ENCODE assay signal across 10 cellular contexts in the genomic region with DNA sequence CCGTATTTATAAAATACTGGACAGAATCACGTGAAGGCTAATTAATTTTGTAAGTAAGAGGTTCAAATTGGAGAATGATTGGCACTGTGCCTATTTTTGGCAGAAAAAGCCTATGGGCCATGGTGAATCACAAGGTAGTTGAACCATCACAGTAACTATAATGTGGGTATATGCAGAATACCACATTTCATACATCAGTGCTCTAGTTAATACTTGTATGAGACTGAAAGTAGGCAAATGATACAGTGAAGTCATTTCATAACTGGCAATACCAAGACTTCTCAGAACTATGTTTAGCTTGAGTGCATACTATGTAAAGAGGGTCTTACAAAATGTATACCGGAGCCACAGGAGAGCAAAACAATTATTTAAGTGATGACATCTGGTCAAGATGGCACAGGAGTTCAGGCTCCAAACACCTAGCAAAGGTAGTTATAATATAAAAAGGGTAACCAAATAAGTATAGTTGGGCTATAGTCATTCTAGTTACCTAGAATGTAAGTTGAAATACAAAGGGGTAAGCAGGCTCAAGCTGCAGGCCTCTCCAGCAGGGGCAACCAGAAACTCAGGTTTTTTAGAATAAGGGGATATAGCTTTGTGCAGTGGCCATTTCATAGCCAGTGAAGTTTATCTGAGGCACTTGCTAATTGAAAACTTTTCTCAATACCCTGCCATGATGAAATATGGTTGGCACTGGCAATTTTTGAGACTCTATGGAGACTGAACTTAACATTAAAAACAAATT. TPM values are rescaled to one million over a fixed set of nuclear protein-coding genes. Genes with fewer than 3 reads are reported as not detected.
A peak's percentile ranks its signal among the peaks of the same experiment; 100 is the strongest.
DNase-seq lines count a peak whose midpoint lies in the region; ATAC-seq and TF ChIP-seq lines count a peak whose summit lies in the region.
"Had no signal": no experiment of that assay in that cellular context is flagged by ENCODE, and none has a peak within 500 bp of the region (broad histone marks: within the 10 kb centered on the region; RNA-seq: fewer than 3 reads in every experiment).

No MANE protein-coding gene starts in this region.

- no peak for TF ChIP-seq EP300 in tibial nerve (IDR thresholded peaks at IDR 0.05)

- no peak overlapping the region for H3K27ac ChIP-seq in tibial nerve

- no peak for TF ChIP-seq POLR2A in tibial nerve (IDR thresholded peaks at IDR 0.05)

- H3K4me3 ChIP-seq in GM12864 (ENCODE audit: low read depth, low read length) (peak overlapping the region; percentile 49; the same call in 1 of the 2 replicates), tibial nerve (no peak overlapping the region)

- H3K36me3 ChIP-seq in tibial nerve: no peaks in the 10 kb centered on the region

- no peaks in the 10 kb centered on the region for H3K27me3 Mint-ChIP-seq in activated CD4-positive, alpha-beta memory T cell treated with anti-CD3 and anti-CD28 coated beads, Interleukin-2, amount 10 ng/mL, durations not matched to agents 7 days and 5 days

- peak; percentile 85 for DNase-seq in GM12864 (ENCODE audit: low read depth)
- DNase-seq in activated CD4-positive, alpha-beta memory T cell treated with anti-CD3 and anti-CD28 coated beads, Interleukin-2, amount 10 ng/mL, durations not matched to agents 7 days and 5 days: no peak
- DNase-seq in stimulated activated CD8-positive, alpha-beta memory T cell treated with anti-CD3 and anti-CD28 coated beads, Interleukin-4, amount 100 ng/mL, for 48 hours: no peak
- DNase-seq in NCI-H187 (lab: John Stamatoyannopoulos, UW): no peak
- DNase-seq in central memory CD4-positive, alpha-beta T cell: no peak
- DNase-seq in tibial nerve (ENCODE audit: low spot score in 2 of 2): no peak

- no peaks in the 10 kb centered on the region for H3K4me1 ChIP-seq in tibial nerve

- peaks cover 45% of the 10 kb centered on the region for H3K4me1 Mint-ChIP-seq in activated CD4-positive, alpha-beta memory T cell treated with anti-CD3 and anti-CD28 coated beads, Interleukin-2, amount 10 ng/mL, durations not matched to agents 7 days and 5 days
- H3K4me1 Mint-ChIP-seq: neural crest cell had no signal

- peak overlapping the region; percentile 84 for H3K27ac Mint-ChIP-seq in activated CD4-positive, alpha-beta memory T cell treated with anti-CD3 and anti-CD28 coated beads, Interleukin-2, amount 10 ng/mL, durations not matched to agents 7 days and 5 days

- peak overlapping the region; percentile 64 for H3K4me3 Mint-ChIP-seq in activated CD4-positive, alpha-beta memory T cell treated with anti-CD3 and anti-CD28 coated beads, Interleukin-2, amount 10 ng/mL, durations not matched to agents 7 days and 5 days
- H3K4me3 Mint-ChIP-seq: neural crest cell had no signal

- POLR2A ChIA-PET in activated CD4-positive, alpha-beta memory T cell treated with anti-CD3 and anti-CD28 coated beads, Interleukin-2, amount 10 ng/mL, durations not matched to agents 7 days and 5 days (lab: Charles Lee): interaction anchor here (1.1 to 2.0 kb wide), 4 partner anchors 20 to 125 kb away, joined by 3 to 5 read pairs (median 4); a partner anchor contains a TSS

- peaks cover 6% of the 10 kb centered on the region for H3K36me3 Mint-ChIP-seq in activated CD4-positive, alpha-beta memory T cell treated with anti-CD3 and anti-CD28 coated beads, Interleukin-2, amount 10 ng/mL, durations not matched to agents 7 days and 5 days (ENCODE audit: low read depth)

- H3K9me3 Mint-ChIP-seq in activated CD4-positive, alpha-beta memory T cell treated with anti-CD3 and anti-CD28 coated beads, Interleukin-2, amount 10 ng/mL, durations not matched to agents 7 days and 5 days: no peaks in the 10 kb centered on the region
- H3K9me3 Mint-ChIP-seq: neural crest cell had no signal

- no peaks in the 10 kb centered on the region for H3K27me3 ChIP-seq in tibial nerve

- TF ChIP-seq CTCF in GM12864 (IDR thresholded peaks at IDR 0.05; ENCODE audit: low read depth, low read length, missing control alignments): no peak
- TF ChIP-seq CTCF in tibial nerve (IDR thresholded peaks at IDR 0.05): no peak

- CTCF ChIA-PET in activated CD4-positive, alpha-beta memory T cell treated with anti-CD3 and anti-CD28 coated beads, Interleukin-2, amount 10 ng/mL, durations not matched to agents 7 days and 5 days (lab: Charles Lee): interaction anchor here (1.3 to 1.5 kb wide), 4 partner anchors 19 to 194 kb away, joined by 3 to 5 read pairs (median 4); a partner anchor contains a TSS

- 89 to 92% methylated on average over 3 of the region's 3 CpGs for WGBS in tibial nerve, 2 donors

- H3K9me3 ChIP-seq in tibial nerve: no peaks in the 10 kb centered on the region

- peak; percentile 90 for ATAC-seq in GM19395 (IDR thresholded peaks at IDR 0.05; ENCODE audit: unreplicated experiment)
- peak; percentile 84 for ATAC-seq in HG03039 (IDR thresholded peaks at IDR 0.05; ENCODE audit: unreplicated experiment)
- ATAC-seq: Panc1 had no signal

RNA-seq across cellular contexts. Expression of a gene that starts 19.1 kb away (rescaled TPM):
- total RNA-seq in activated CD4-positive, alpha-beta memory T cell treated with anti-CD3 and anti-CD28 coated beads, Interleukin-2, amount 10 ng/mL, durations not matched to agents 7 days and 5 days: 10 to 100 TPM; 13.8 TPM
- total RNA-seq in tibial nerve: 10 to 100 TPM in 1 of 4 donors, 1 to 10 TPM in 3; 1.7 to 17.7 (median 3.7) TPM
